ENCODE assay signal across 26 cellular contexts in the genomic region with DNA sequence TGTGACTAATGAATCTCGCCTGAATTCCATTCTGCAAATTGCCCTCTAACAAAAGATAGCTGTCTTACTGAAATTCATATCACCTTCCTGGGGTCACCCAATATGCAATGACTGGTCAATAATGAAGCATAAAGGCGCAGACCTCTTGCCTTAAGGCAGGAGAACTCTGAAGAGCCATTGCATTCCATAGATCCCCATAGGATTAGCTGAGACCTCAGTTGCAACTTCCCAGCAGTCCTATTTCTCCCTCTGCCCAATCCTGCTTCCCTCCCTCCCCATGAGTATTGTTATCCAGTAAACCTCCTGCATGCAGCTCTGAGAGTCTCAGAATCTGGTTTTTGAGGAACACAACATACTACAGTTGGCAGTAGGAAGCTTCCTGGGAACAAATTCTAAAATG.
"Had no signal": no experiment of that assay in that cellular context is flagged by ENCODE, and none has a peak within 500 bp of the region (broad histone marks: within the 10 kb centered on the region; RNA-seq: fewer than 3 reads in every experiment).

No MANE protein-coding gene starts in this region.

- DNase-seq: naive thymus-derived CD8-positive, alpha-beta T cell; nephron progenitor cell; nucleus accumbens; pancreas; right cardiac atrium; right lobe of liver; sigmoid colon; small intestine; stimulated activated CD4-positive, alpha-beta T cell treated with anti-CD3 and anti-CD28 coated beads, Interleukin-15, amount 100 ng/mL, for 24 hours; stimulated activated CD4-positive, alpha-beta T cell treated with anti-CD3 and anti-CD28 coated beads, Interleukin-2, amount 100 ng/mL, for 24 hours; stimulated activated CD4-positive, alpha-beta T cell treated with anti-CD3 and anti-CD28 coated beads, Interleukin-2, amount 100 ng/mL, for 48 hours; stimulated activated CD4-positive, alpha-beta T cell treated with anti-CD3 and anti-CD28 coated beads, Interleukin-4, amount 100 ng/mL, for 24 hours; stimulated activated naive B cell treated with anti-CD40 and anti-IgM and Interleukin-4, amounts not matched to agents 10 μg/mL and 1 μg/mL and 100 μg/mL, for 72 hours; stimulated activated naive CD4-positive, alpha-beta T cell treated with Interleukin-2 at 50 U/mL for 16 hours; stimulated activated naive CD8-positive, alpha-beta T cell treated with anti-CD3 and anti-CD28 coated beads, Interleukin-15, amount 100 ng/mL, for 72 hours; substantia nigra; testis; tibial artery; transverse colon; upper lobe of right lung; uterus had no signal

- H3K27ac ChIP-seq: neutrophil, pancreas, prostate gland, right lobe of liver, sigmoid colon, suprapubic skin, testis, tibial artery, transverse colon, upper lobe of right lung, uterus had no signal

- ATAC-seq: naive thymus-derived CD8-positive, alpha-beta T cell; natural killer cell treated with Interleukin-12 subunit alpha and Interleukin-12 subunit beta and Interleukin-15 and Interleukin-18, amount 100 ng/mL, for 72 hours; pancreas; right cardiac atrium; right lobe of liver; stimulated activated effector memory CD8-positive, alpha-beta T cell treated with anti-CD3 and anti-CD28 coated beads, Interleukin-12 subunit alpha, Interleukin-12 subunit beta, amount 100 ng/mL, for 72 hours; stimulated activated naive B cell treated with anti-CD40 and anti-IgM and Interleukin-4, amounts not matched to agents 10 μg/mL and 1 μg/mL and 100 μg/mL, for 72 hours; stimulated activated naive CD8-positive, alpha-beta T cell treated with anti-CD3 and anti-CD28 coated beads, Interleukin-15, amount 100 ng/mL, for 72 hours; upper lobe of right lung had no signal

- H3K4me3 ChIP-seq: pancreas, prostate gland, right lobe of liver, sigmoid colon, suprapubic skin, testis, tibial artery, transverse colon, upper lobe of right lung, uterus had no signal

- H3K36me3 ChIP-seq: neutrophil, pancreas, prostate gland, right lobe of liver, sigmoid colon, suprapubic skin, tibial artery, transverse colon, upper lobe of right lung, uterus had no signal

- H3K4me1 ChIP-seq: pancreas, prostate gland, right lobe of liver, sigmoid colon, suprapubic skin, testis, tibial artery, transverse colon, upper lobe of right lung, uterus had no signal

- H3K9me3 ChIP-seq: neutrophil, pancreas, prostate gland, right lobe of liver, sigmoid colon, suprapubic skin, testis, tibial artery, transverse colon, upper lobe of right lung, uterus had no signal

- H3K27me3 ChIP-seq: neutrophil, right lobe of liver, sigmoid colon, suprapubic skin, testis, tibial artery, transverse colon, upper lobe of right lung, uterus had no signal
